8 cellular contexts compared by ENCODE assay signal in the genomic region with DNA sequence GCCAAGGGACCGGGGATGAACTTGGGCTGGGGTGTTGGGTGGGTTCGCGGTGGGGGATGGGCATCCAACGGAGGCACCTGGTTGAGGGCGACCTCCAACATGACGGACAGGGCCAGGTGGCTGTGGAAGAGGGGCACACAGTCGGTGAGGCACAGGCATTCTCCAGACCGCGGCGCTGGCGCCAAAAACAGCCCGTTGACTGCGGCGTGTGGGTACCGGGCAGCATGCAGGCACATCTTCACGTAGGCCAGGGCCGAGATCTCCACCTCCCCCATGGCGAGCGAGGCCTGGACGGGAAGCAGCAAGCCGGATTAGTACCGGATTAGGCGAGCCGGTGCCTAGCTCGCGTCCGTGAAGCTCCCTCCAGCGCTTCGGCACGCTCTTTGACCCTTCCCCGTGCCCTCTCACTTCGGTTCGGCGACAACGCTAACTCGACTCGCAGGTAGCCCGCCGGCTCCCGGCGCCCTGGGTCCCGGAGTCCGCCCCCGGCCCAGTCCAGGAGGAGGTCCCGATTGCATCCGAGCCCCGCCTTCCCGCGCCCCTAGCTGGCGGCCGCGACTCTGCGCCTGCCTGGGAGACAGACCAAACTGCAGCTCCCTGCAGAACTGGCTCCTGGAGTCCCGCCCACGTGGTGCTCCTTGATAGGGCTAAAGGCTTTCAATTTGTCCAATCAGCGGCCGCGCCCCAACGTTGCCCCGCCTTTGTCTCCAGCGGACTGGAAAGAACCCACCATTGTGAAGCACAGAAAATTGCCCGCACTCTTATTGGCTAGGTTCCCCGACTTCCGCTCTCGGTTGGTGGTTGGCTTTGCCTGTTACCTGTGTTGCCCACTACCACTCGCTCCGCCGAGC. TPM values are rescaled to one million over a fixed set of nuclear protein-coding genes. Genes with fewer than 3 reads are reported as not detected.
DNase-seq lines count a peak whose midpoint lies in the region; ATAC-seq, FAIRE-seq and TF ChIP-seq lines count a peak whose summit lies in the region.

A gene with protein sequence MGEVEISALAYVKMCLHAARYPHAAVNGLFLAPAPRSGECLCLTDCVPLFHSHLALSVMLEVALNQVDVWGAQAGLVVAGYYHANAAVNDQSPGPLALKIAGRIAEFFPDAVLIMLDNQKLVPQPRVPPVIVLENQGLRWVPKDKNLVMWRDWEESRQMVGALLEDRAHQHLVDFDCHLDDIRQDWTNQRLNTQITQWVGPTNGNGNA (minus strand): TSS at position 562 of the 851 bp plus-strand sequence. CDS start 287 bp downstream, at position 275.

- 0% methylated on average over 6 of the region's 68 CpGs for WGBS in esophagus muscularis mucosa

- intact Hi-C loops in esophagus muscularis mucosa (cut with DNase I) = loop anchor here (10.0 kb wide), 1 partner anchor 294 kb away; no protein-coding TSS in a partner anchor

- H3K4me3 Mint-ChIP-seq in activated T-cell treated with anti-CD3 and anti-CD28 coated beads, Interleukin-2, amount 50 U/mL, for 72 hours = peak within 1 kb of the TSS; percentile 94 to 99

- H3K27me3 ChIP-seq in DOHH2 (ENCODE audit: control insufficient read depth, low read length) (no peaks in the 10 kb centered on the region), esophagus muscularis mucosa (no peaks in the 10 kb centered on the region), muscle layer of duodenum (ENCODE audit: low read depth, low read length) (no peaks in the 10 kb centered on the region)

- peak; percentile 74 for TF ChIP-seq POLR2A in esophagus muscularis mucosa (IDR thresholded peaks at IDR 0.05; ENCODE audit: low read depth)

- H3K27ac Mint-ChIP-seq in activated T-cell treated with anti-CD3 and anti-CD28 coated beads, Interleukin-2, amount 50 U/mL, for 72 hours = peak within 1 kb of the TSS; percentile 96

- no peaks in the 10 kb centered on the region for H3K9me2 ChIP-seq in DOHH2 (replicated peaks; ENCODE audit: control insufficient read depth, low read length)

- no peak for TF ChIP-seq CTCF in DOHH2 (IDR thresholded peaks at IDR 0.05; ENCODE audit: low read depth, low read length, poor library complexity, severe bottlenecking)
- TF ChIP-seq CTCF in esophagus muscularis mucosa (IDR thresholded peaks at IDR 0.05) = peak; percentile 40 to 64 (median 64)

- peaks cover 5% of the 10 kb centered on the region; the same call in 1 of the 2 replicates for H3F3A ChIP-seq in DOHH2 (ENCODE audit: control insufficient read depth, insufficient read depth)

- peak within 1 kb of the TSS; percentile 82 for H3K4me2 ChIP-seq in DOHH2 (ENCODE audit: low read length)

- H3K79me2 ChIP-seq in DOHH2 (ENCODE audit: control insufficient read depth, low read length) = peaks cover 53% of the 10 kb centered on the region

- H3K27me3 Mint-ChIP-seq in activated T-cell treated with anti-CD3 and anti-CD28 coated beads, Interleukin-2, amount 50 U/mL, for 72 hours (ENCODE audit: low read depth) = no peaks in the 10 kb centered on the region

- H3K9me3 ChIP-seq in DOHH2 (ENCODE audit: control insufficient read depth, insufficient read depth, low read length) (no peaks in the 10 kb centered on the region), KOPT-K1 (ENCODE audit: insufficient read depth, low read length, poor library complexity, severe bottlenecking) (no peaks in the 10 kb centered on the region), esophagus muscularis mucosa (no peaks in the 10 kb centered on the region), muscle layer of duodenum (ENCODE audit: control insufficient read depth in 1 of 2, low read length in 2 of 2) (no peaks in the 10 kb centered on the region)

- FAIRE-seq in RCC 7860 (lab: Jason Lieb, UNC) = peak; percentile 56

- DNase-seq in RCC 7860 (ENCODE audit: low spot score) = peak; percentile 94
- DNase-seq in activated T-cell treated with anti-CD3 and anti-CD28 coated beads, Interleukin-2, amount 50 U/mL, for 72 hours = peak; percentile 99 to 100
- peak; percentile 100 for DNase-seq in esophagus muscularis mucosa (ENCODE audit: extremely low spot score)
- peak; percentile 99 to 100 for DNase-seq in stimulated activated CD8-positive, alpha-beta memory T cell treated with anti-CD3 and anti-CD28 coated beads, Interleukin-7, amount 100 ng/mL, for 4 hours (ENCODE audit: low read depth in 2 of 2)

- TF ChIP-seq EP300 in esophagus muscularis mucosa (IDR thresholded peaks at IDR 0.05) = no peak

- H3K4me3 ChIP-seq in DOHH2 (ENCODE audit: low read length) = peak within 1 kb of the TSS; percentile 97
- H3K4me3 ChIP-seq in esophagus muscularis mucosa = peak within 1 kb of the TSS; percentile 70 to 81 (median 74)
- H3K4me3 ChIP-seq in muscle layer of duodenum (ENCODE audit: low read depth in 1 of 2, low read length in 2 of 2) = peak within 1 kb of the TSS; percentile 84 to 91

- peaks cover 67% of the 10 kb centered on the region for H3K36me3 ChIP-seq in DOHH2 (ENCODE audit: control insufficient read depth, low read length)
- peaks cover 55% of the 10 kb centered on the region for H3K36me3 ChIP-seq in KOPT-K1 (ENCODE audit: insufficient read depth, low read length)
- H3K36me3 ChIP-seq in esophagus muscularis mucosa = peaks cover 10 to 35% (median 28%) of the 10 kb centered on the region in 4 donors
- H3K36me3 ChIP-seq in muscle layer of duodenum (ENCODE audit: control insufficient read depth in 1 of 2, insufficient read depth in 2 of 2, low read length in 2 of 2) = peaks cover 20 to 34% of the 10 kb centered on the region in 2 donors

- peaks cover 41% of the 10 kb centered on the region for H3K4me1 ChIP-seq in DOHH2 (ENCODE audit: control insufficient read depth, low read length)
- peaks cover 48 to 73% (median 66%) of the 10 kb centered on the region in 4 donors for H3K4me1 ChIP-seq in esophagus muscularis mucosa
- peaks cover 18 to 57% of the 10 kb centered on the region in 2 donors for H3K4me1 ChIP-seq in muscle layer of duodenum (ENCODE audit: control insufficient read depth in 1 of 2, insufficient read depth in 2 of 2, low read length in 2 of 2)

- ATAC-seq in GM21786 (IDR thresholded peaks at IDR 0.05; ENCODE audit: unreplicated experiment) = peak; percentile 89
- ATAC-seq in activated T-cell treated with anti-CD3 and anti-CD28 coated beads, Interleukin-2, amount 50 U/mL, for 72 hours (replicated peaks in 1 of 2) = peak; percentile 88

- peaks cover 78% of the 10 kb centered on the region for H3K4me1 Mint-ChIP-seq in activated T-cell treated with anti-CD3 and anti-CD28 coated beads, Interleukin-2, amount 50 U/mL, for 72 hours (ENCODE audit: low read depth)

- H3K9me3 Mint-ChIP-seq in activated T-cell treated with anti-CD3 and anti-CD28 coated beads, Interleukin-2, amount 50 U/mL, for 72 hours = no peaks in the 10 kb centered on the region

- H3K36me3 Mint-ChIP-seq in activated T-cell treated with anti-CD3 and anti-CD28 coated beads, Interleukin-2, amount 50 U/mL, for 72 hours (ENCODE audit: insufficient read depth in 2 of 2) = peaks cover 28 to 39% of the 10 kb centered on the region in 2 donors

- H4K20me1 ChIP-seq in DOHH2 (ENCODE audit: control insufficient read depth, insufficient read depth, low read depth, low read length) = no peaks in the 10 kb centered on the region

- H3K27ac ChIP-seq in DOHH2 (ENCODE audit: low read depth, low read length) (peak within 1 kb of the TSS; percentile 65), KOPT-K1 (ENCODE audit: low read depth, low read length, poor library complexity, severe bottlenecking) (peak within 1 kb of the TSS; percentile 95), esophagus muscularis mucosa (replicated peaks in 1 of 4) (peak within 1 kb of the TSS; percentile 90 to 94 (median 92)), muscle layer of duodenum (ENCODE audit: low read length) (peak within 1 kb of the TSS; percentile 46)

RNA-seq across cellular contexts. Expression of the gene that starts here (rescaled TPM):
- total RNA-seq in activated T-cell treated with anti-CD3 and anti-CD28 coated beads, Interleukin-2, amount 50 U/mL, for 72 hours = 10 to 100 TPM; 38.0 to 56.5 TPM
- total RNA-seq in esophagus muscularis mucosa = 10 to 100 TPM in 3 of 4 donors, 1 to 10 TPM in 1; 8.8 to 14.4 (median 12.2) TPM

Comparison
In these comparisons a context has a peak if more than half of its experiments do, and no peak if none do; other contexts are left out.
1. Peak in every context shown above with its lines: DNase-seq, ATAC-seq, H3K4me3 ChIP-seq and H3K27ac ChIP-seq.